In the genomic region with DNA sequence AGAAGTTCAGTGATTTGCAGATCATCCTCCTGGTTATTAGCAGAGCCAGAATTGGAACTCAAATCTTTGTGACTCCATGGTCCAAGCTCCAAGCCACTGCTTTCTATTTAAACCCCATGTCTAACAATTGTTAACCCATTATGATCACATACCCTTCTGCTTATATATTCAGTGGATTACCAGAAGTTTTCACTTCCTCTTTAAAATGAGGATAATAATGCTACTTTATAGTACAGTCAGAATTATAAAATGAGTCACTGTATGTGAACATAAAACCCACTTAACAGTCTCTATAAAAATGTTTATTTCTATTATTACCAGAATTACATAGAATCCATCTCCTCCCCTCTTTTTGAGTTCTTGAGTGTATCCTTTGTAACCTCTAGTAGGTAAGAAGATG, we compare ENCODE assay signal across 26 cellular contexts.
"Had no signal": no experiment of that assay in that cellular context is flagged by ENCODE, and none has a peak within 500 bp of the region (broad histone marks: within the 10 kb centered on the region; RNA-seq: fewer than 3 reads in every experiment).

No MANE protein-coding gene starts in this region.

- H3K4me3 ChIP-seq: adrenal gland, cardiac muscle cell, colonic mucosa, left lung, mucosa of descending colon, right lobe of liver, testis, transverse colon had no signal

- ATAC-seq: left lung; mucosa of descending colon; right lobe of liver; stimulated activated naive CD8-positive, alpha-beta T cell treated with anti-CD3 and anti-CD28 coated beads, Interleukin-15, Interleukin-2, amounts not matched to agents 100 U/mL and 50 U/mL, for 24 hours had no signal

- H3K4me1 ChIP-seq: adrenal gland, colonic mucosa, left lung, right lobe of liver, transverse colon had no signal

- H3K27ac Mint-ChIP-seq: activated CD4-positive, alpha-beta memory T cell treated with anti-CD3 and anti-CD28 coated beads for 36 hours; activated CD4-positive, alpha-beta T cell treated with anti-CD3 and anti-CD28 coated beads, Interleukin-2, amount 10 ng/mL, durations not matched to agents 24 days and 14 days; activated naive CD4-positive, alpha-beta T cell treated with anti-CD3 and anti-CD28 coated beads for 36 hours; activated naive CD8-positive, alpha-beta T cell treated with anti-CD3 and anti-CD28 coated beads for 36 hours; activated T-helper 1 cell treated with anti-CD3 and anti-CD28 coated beads, Interleukin-12 subunit alpha, Interleukin-12 subunit beta, Interleukin-2, Interleukin-4 antibody, amounts not matched to agents 30 ng/mL and 10 ng/mL and 1 ng/mL, durations not matched to agents 14 hours and 24 hours and 36 hours; brain; nephron had no signal

- H3K27ac ChIP-seq: adrenal gland, cardiac muscle cell, colonic mucosa, left lung, right lobe of liver, testis, transverse colon, VCaP had no signal

- H3K4me3 Mint-ChIP-seq: activated CD4-positive, alpha-beta memory T cell treated with anti-CD3 and anti-CD28 coated beads for 36 hours; activated CD4-positive, alpha-beta T cell treated with anti-CD3 and anti-CD28 coated beads, Interleukin-2, amount 10 ng/mL, durations not matched to agents 24 days and 14 days; activated naive CD4-positive, alpha-beta T cell treated with anti-CD3 and anti-CD28 coated beads for 36 hours; activated naive CD8-positive, alpha-beta T cell treated with anti-CD3 and anti-CD28 coated beads for 36 hours; activated T-helper 1 cell treated with anti-CD3 and anti-CD28 coated beads, Interleukin-12 subunit alpha, Interleukin-12 subunit beta, Interleukin-2, Interleukin-4 antibody, amounts not matched to agents 30 ng/mL and 10 ng/mL and 1 ng/mL, durations not matched to agents 14 hours and 24 hours and 36 hours; brain; nephron had no signal

- H3K36me3 Mint-ChIP-seq: brain had no signal

- DNase-seq: activated CD4-positive, alpha-beta memory T cell treated with anti-CD3 and anti-CD28 coated beads for 36 hours; activated CD4-positive, alpha-beta T cell treated with anti-CD3 and anti-CD28 coated beads, Interleukin-2, amount 10 ng/mL, durations not matched to agents 24 days and 14 days; activated CD4-positive, CD25-positive, alpha-beta regulatory T cell treated with anti-CD3 and anti-CD28 coated beads, Interleukin-2, amount 50 U/mL, for 72 hours; activated CD8-positive, alpha-beta memory T cell treated with anti-CD3 and anti-CD28 coated beads, Interleukin-2, amount 50 U/mL, for 4 hours; activated effector memory CD4-positive, alpha-beta T cell treated with anti-CD3 and anti-CD28 coated beads, Interleukin-2, amount 50 U/mL, for 16 hours; activated naive CD4-positive, alpha-beta T cell treated with anti-CD3 and anti-CD28 coated beads for 36 hours; activated naive CD8-positive, alpha-beta T cell treated with anti-CD3 and anti-CD28 coated beads for 36 hours; activated T-cell treated with anti-CD3 and anti-CD28 coated beads, Interleukin-2, amount 50 U/mL, for 1 hour; adrenal gland; aorta; cerebellar nuclear complex; colonic mucosa; effector CD8-positive, alpha-beta T cell; left lung; mucosa of descending colon; posterior cingulate gyrus; right lobe of liver; stimulated activated CD4-positive, alpha-beta T cell treated with anti-CD3 and anti-CD28 coated beads, Interleukin-2, amount 100 ng/mL, for 48 hours; stimulated activated naive CD8-positive, alpha-beta T cell treated with anti-CD3 and anti-CD28 coated beads, Interleukin-15, Interleukin-2, amounts not matched to agents 100 U/mL and 50 U/mL, for 24 hours; testis; transverse colon had no signal

- H3K36me3 ChIP-seq: adrenal gland, cardiac muscle cell, colonic mucosa, left lung, right lobe of liver, transverse colon had no signal

- H3K4me1 Mint-ChIP-seq: activated CD4-positive, alpha-beta T cell treated with anti-CD3 and anti-CD28 coated beads, Interleukin-2, amount 10 ng/mL, durations not matched to agents 24 days and 14 days; brain; nephron had no signal

- H3K27me3 Mint-ChIP-seq: activated CD4-positive, alpha-beta memory T cell treated with anti-CD3 and anti-CD28 coated beads for 36 hours; activated CD4-positive, alpha-beta T cell treated with anti-CD3 and anti-CD28 coated beads, Interleukin-2, amount 10 ng/mL, durations not matched to agents 24 days and 14 days; activated naive CD8-positive, alpha-beta T cell treated with anti-CD3 and anti-CD28 coated beads for 36 hours; brain had no signal

- H3K9me3 ChIP-seq: adrenal gland, colonic mucosa, left lung, mucosa of descending colon, right lobe of liver, testis, transverse colon had no signal

- H3K27me3 ChIP-seq: adrenal gland, cardiac muscle cell, colonic mucosa, left lung, right lobe of liver, testis, transverse colon had no signal
